In genomic region chr4:11529625-11530201, GRCh38 we compare ENCODE assay signal across 17 cellular contexts.
A peak's percentile ranks its signal among the peaks of the same experiment; 100 is the strongest.
DNase-seq lines count a peak whose midpoint lies in the region; ATAC-seq and TF ChIP-seq lines count a peak whose summit lies in the region.
"Had no signal": no experiment of that assay in that cellular context is flagged by ENCODE, and none has a peak within 500 bp of the region (broad histone marks: within the 10 kb centered on the region; RNA-seq: fewer than 3 reads in every experiment).

No MANE protein-coding gene starts in this region.

- ATAC-seq in RWPE2 (ENCODE audit: low read depth), result peak; percentile 94
- ATAC-seq in GM21381 (IDR thresholded peaks at IDR 0.05; ENCODE audit: unreplicated experiment), result no peak

- no peak overlapping the region for H3K4me3 ChIP-seq in RWPE2 (ENCODE audit: severe bottlenecking)
- H3K4me3 ChIP-seq: thoracic aorta had no signal

- peaks cover 20% of the 10 kb centered on the region for H3K4me1 ChIP-seq in RWPE2 (ENCODE audit: insufficient read depth, poor library complexity, severe bottlenecking)

- no peaks in the 10 kb centered on the region for H3K36me3 ChIP-seq in RWPE2 (ENCODE audit: low read depth)
- H3K36me3 ChIP-seq: thoracic aorta, WERI-Rb-1 had no signal

- H3K27ac ChIP-seq in RWPE2 (ENCODE audit: poor library complexity, severe bottlenecking), result peak overlapping the region; percentile 18
- H3K27ac ChIP-seq: thoracic aorta, WERI-Rb-1 had no signal

- no peak for TF ChIP-seq CTCF in RWPE2 (IDR thresholded peaks at IDR 0.05; ENCODE audit: poor library complexity, severe bottlenecking)

- H3K27me3 ChIP-seq in RWPE2 (ENCODE audit: insufficient read depth, poor library complexity, severe bottlenecking), result no peaks in the 10 kb centered on the region

- H3K9me3 ChIP-seq in RWPE2 (ENCODE audit: severe bottlenecking), result no peaks in the 10 kb centered on the region
- H3K9me3 ChIP-seq: thoracic aorta had no signal

- DNase-seq in HuH-7 (ENCODE audit: low spot score) (peak; percentile 12), RWPE2 (ENCODE audit: low spot score) (no peak), fibroblast of the conjunctiva (ENCODE audit: low read depth) (peak; percentile 27), smooth muscle cell of the brain vasculature (ENCODE audit: low read depth, low spot score) (peak; percentile 47), NCI-H1105 (lab: John Stamatoyannopoulos, UW) (no peak), COR-L47 (lab: John Stamatoyannopoulos, UW) (no peak)
- DNase-seq: activated CD8-positive, alpha-beta memory T cell treated with anti-CD3 and anti-CD28 coated beads for 24 hours; activated effector memory CD4-positive, alpha-beta T cell treated with Interleukin-2 at 50 U/mL for 16 hours; aorta; CD4-positive, CD25-positive, alpha-beta regulatory T cell; effector CD4-positive, alpha-beta T cell; glutamatergic neuron; kidney; posterior cingulate gyrus; WERI-Rb-1 had no signal

Comparison
In these comparisons a context has a peak if more than half of its experiments do, and no peak if none do; other contexts are left out.
1. DNase-seq: peak in HuH-7 (single experiment), fibroblast of the conjunctiva (single experiment) and smooth muscle cell of the brain vasculature (single experiment); none in RWPE2 (single experiment), NCI-H1105 (single experiment) and COR-L47 (single experiment).